Comparison of ENCODE assay signal across 9 cellular contexts in the genomic region with DNA sequence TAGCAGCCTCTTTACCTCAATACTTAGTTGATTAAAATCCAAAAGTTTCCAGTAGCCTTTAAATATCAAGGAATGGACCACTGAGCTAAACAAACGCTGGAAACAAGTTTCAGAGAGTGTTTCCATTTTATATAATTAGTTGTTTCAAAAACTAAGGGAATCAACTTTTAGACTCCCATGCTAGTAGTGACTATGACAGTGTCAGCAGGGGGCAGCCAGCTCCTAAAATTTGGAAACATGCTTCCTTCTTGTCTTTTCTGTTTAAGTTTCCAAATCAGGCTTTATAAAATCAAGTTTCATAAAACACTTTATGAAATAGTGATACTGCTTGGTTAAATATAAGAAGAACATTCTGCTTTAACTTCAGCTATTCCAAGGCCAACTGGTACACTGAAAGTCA.
DNase-seq lines count a peak whose midpoint lies in the region; ATAC-seq, FAIRE-seq and TF ChIP-seq lines count a peak whose summit lies in the region.
"Had no signal": no experiment of that assay in that cellular context is flagged by ENCODE, and none has a peak within 500 bp of the region (broad histone marks: within the 10 kb centered on the region; RNA-seq: fewer than 3 reads in every experiment).

No MANE protein-coding gene starts in this region.

- H3K4me3 ChIP-seq in OCI-LY1 (ENCODE audit: low read depth, low read length, poor library complexity, severe bottlenecking) (no peak overlapping the region), fibroblast of lung (replicated peaks in 1 of 4; ENCODE audit: control extremely low read depth in 1 of 4, insufficient read depth in 1 of 4, low read depth in 3 of 4, low read length in 4 of 4) (no peak overlapping the region), retinal pigment epithelial cell (ENCODE audit: low read length) (no peak overlapping the region)
- no peak overlapping the region for H3K4me3 ChIP-seq in CD4-positive, alpha-beta memory T cell (ENCODE audit: low read length in 2 of 2)

- H3K4me1 ChIP-seq in OCI-LY1 (ENCODE audit: insufficient read depth, low read length, severe bottlenecking) (no peaks in the 10 kb centered on the region), fibroblast of lung (ENCODE audit: control insufficient read depth, extremely low read depth, insufficient read depth, low read length) (no peaks in the 10 kb centered on the region)
- H3K4me1 ChIP-seq in CD4-positive, alpha-beta memory T cell (ENCODE audit: insufficient read depth, low read length), result no peaks in the 10 kb centered on the region

- H3K9ac ChIP-seq in OCI-LY1 (ENCODE audit: low read length) (no peak overlapping the region), fibroblast of lung (ENCODE audit: insufficient read depth, low read length) (no peak overlapping the region)

- H3K9me3 Mint-ChIP-seq in activated CD4-positive, alpha-beta T cell treated with anti-CD3 and anti-CD28 coated beads for 36 hours (ENCODE audit: low read depth), result peaks cover 7% of the 10 kb centered on the region
- H3K9me3 Mint-ChIP-seq in CD4-positive, alpha-beta memory T cell, result peaks cover 0 to 22% (median 11%) of the 10 kb centered on the region in 8 donors

- peak; percentile 60 for TF ChIP-seq CTCF in OCI-LY1 (IDR thresholded peaks at IDR 0.05; ENCODE audit: low read length)
- TF ChIP-seq CTCF in fibroblast of lung (conservative IDR thresholded peaks at IDR 0.05 in 1 of 2, IDR thresholded peaks at IDR 0.05 in 1 of 2; ENCODE audit: low read depth in 1 of 2, low read length in 2 of 2), result peak; percentile 67 to 81
- TF ChIP-seq CTCF in retinal pigment epithelial cell (conservative IDR thresholded peaks at IDR 0.05; ENCODE audit: low read depth, low read length), result peak; percentile 48

- H3K9me3 ChIP-seq in OCI-LY1 (ENCODE audit: low read length) (no peaks in the 10 kb centered on the region), fibroblast of lung (ENCODE audit: control insufficient read depth, insufficient read depth, low read depth, low read length) (no peaks in the 10 kb centered on the region)
- H3K9me3 ChIP-seq in CD4-positive, alpha-beta memory T cell (ENCODE audit: control insufficient read depth in 1 of 2, low read length in 2 of 2), result no peaks in the 10 kb centered on the region

- no peak overlapping the region for H3K27ac Mint-ChIP-seq in activated CD4-positive, alpha-beta T cell treated with anti-CD3 and anti-CD28 coated beads for 36 hours
- H3K27ac Mint-ChIP-seq in CD4-positive, alpha-beta memory T cell, result no peak overlapping the region

- no peak overlapping the region for H3K4me3 Mint-ChIP-seq in activated CD4-positive, alpha-beta T cell treated with anti-CD3 and anti-CD28 coated beads for 36 hours
- H3K4me3 Mint-ChIP-seq in CD4-positive, alpha-beta memory T cell, result no peak overlapping the region
- H3K4me3 Mint-ChIP-seq: CD4-positive, CD25-positive, alpha-beta regulatory T cell had no signal

- no peaks in the 10 kb centered on the region for H3K9me2 ChIP-seq in OCI-LY1 (ENCODE audit: low read depth, low read length)

- H3K4me1 Mint-ChIP-seq in activated CD4-positive, alpha-beta T cell treated with anti-CD3 and anti-CD28 coated beads for 36 hours, result no peaks in the 10 kb centered on the region
- no peaks in the 10 kb centered on the region for H3K4me1 Mint-ChIP-seq in CD4-positive, alpha-beta memory T cell
- H3K4me1 Mint-ChIP-seq: CD4-positive, CD25-positive, alpha-beta regulatory T cell had no signal

- CTCF ChIA-PET in activated CD4-positive, alpha-beta T cell treated with anti-CD3 and anti-CD28 coated beads for 36 hours (lab: Charles Lee), result interaction anchor here (0.7 kb wide), 3 partner anchors 28 to 216 kb away, joined by 3 read pairs; no protein-coding TSS in a partner anchor
- CTCF ChIA-PET in CD4-positive, alpha-beta memory T cell (lab: Charles Lee; ENCODE audit: partially characterized antibody), result no interaction called here

- H3K27me3 Mint-ChIP-seq in activated CD4-positive, alpha-beta T cell treated with anti-CD3 and anti-CD28 coated beads for 36 hours, result no peaks in the 10 kb centered on the region
- H3K27me3 Mint-ChIP-seq in CD4-positive, alpha-beta memory T cell, result no peaks in the 10 kb centered on the region
- H3K27me3 Mint-ChIP-seq: CD4-positive, CD25-positive, alpha-beta regulatory T cell had no signal

- no peaks in the 10 kb centered on the region for H3K36me3 Mint-ChIP-seq in activated CD4-positive, alpha-beta T cell treated with anti-CD3 and anti-CD28 coated beads for 36 hours (ENCODE audit: low read depth)
- no peaks in the 10 kb centered on the region for H3K36me3 Mint-ChIP-seq in CD4-positive, alpha-beta memory T cell
- H3K36me3 Mint-ChIP-seq: CD4-positive, CD25-positive, alpha-beta regulatory T cell had no signal

- no peak for ATAC-seq in activated CD4-positive, alpha-beta T cell treated with anti-CD3 and anti-CD28 coated beads for 36 hours

- H3K79me2 ChIP-seq in OCI-LY1 (ENCODE audit: insufficient read depth, low read length) (no peaks in the 10 kb centered on the region), fibroblast of lung (ENCODE audit: control insufficient read depth, insufficient read depth, low read length) (no peaks in the 10 kb centered on the region)

- no peak overlapping the region for H3K4me2 ChIP-seq in OCI-LY1 (ENCODE audit: low read length)
- no peak overlapping the region for H3K4me2 ChIP-seq in fibroblast of lung (ENCODE audit: extremely low read depth, insufficient read depth, low read length)

- H2AFZ ChIP-seq in OCI-LY1 (ENCODE audit: low read length) (no peak overlapping the region), fibroblast of lung (ENCODE audit: low read length) (no peak overlapping the region)

- H3K27ac ChIP-seq in OCI-LY1 (ENCODE audit: low read depth, low read length, poor library complexity, severe bottlenecking) (no peak overlapping the region), fibroblast of lung (ENCODE audit: insufficient read depth, low read length) (no peak overlapping the region)
- H3K27ac ChIP-seq in CD4-positive, alpha-beta memory T cell (ENCODE audit: low read depth, low read length), result no peak overlapping the region

- H4K20me1 ChIP-seq in OCI-LY1 (ENCODE audit: insufficient read depth, low read length), result no peaks in the 10 kb centered on the region
- H4K20me1 ChIP-seq in fibroblast of lung (ENCODE audit: control insufficient read depth, extremely low read depth, insufficient read depth, low read length), result no peaks in the 10 kb centered on the region

- intact Hi-C loops in activated CD4-positive, alpha-beta T cell treated with anti-CD3 and anti-CD28 coated beads for 36 hours (cut with DNase I, micrococcal nuclease), result no loop called here
- intact Hi-C loops in CD4-positive, alpha-beta memory T cell (cut with micrococcal nuclease), result no loop called here

- H3K27me3 ChIP-seq in OCI-LY1 (ENCODE audit: insufficient read depth, low read length) (no peaks in the 10 kb centered on the region), fibroblast of lung (ENCODE audit: control insufficient read depth, insufficient read depth, low read length) (no peaks in the 10 kb centered on the region)
- no peaks in the 10 kb centered on the region for H3K27me3 ChIP-seq in CD4-positive, alpha-beta memory T cell (ENCODE audit: insufficient read depth, low read length)

- no peaks in the 10 kb centered on the region for H3F3A ChIP-seq in OCI-LY1 (ENCODE audit: insufficient read depth, low read length)

- no peak for FAIRE-seq in HTR-8/SVneo (lab: Jason Lieb, UNC)

- POLR2A ChIA-PET in activated CD4-positive, alpha-beta T cell treated with anti-CD3 and anti-CD28 coated beads for 36 hours (lab: Charles Lee), result no interaction called here
- POLR2A ChIA-PET in CD4-positive, alpha-beta memory T cell (lab: Charles Lee; ENCODE audit: partially characterized antibody), result no interaction called here

- DNase-seq in activated CD4-positive, alpha-beta T cell treated with anti-CD3 and anti-CD28 coated beads for 36 hours, result peak; percentile 10
- no peak for DNase-seq in activated CD4-positive, alpha-beta T cell treated with anti-CD3 and anti-CD28 coated beads, Interleukin-2, amount 50 U/mL, for 48 hours
- DNase-seq in fibroblast of lung (ENCODE audit: low read depth in 2 of 2), result peak in 1 of 2 donors; percentile 85
- no peak for DNase-seq in retinal pigment epithelial cell (ENCODE audit: low read depth)
- no peak for DNase-seq in CD4-positive, alpha-beta memory T cell
- no peak for DNase-seq in HTR-8/SVneo (ENCODE audit: insufficient read length, low spot score)
- no peak for DNase-seq in stimulated activated CD4-positive, alpha-beta T cell treated with anti-CD3 and anti-CD28 coated beads, Interleukin-2, amount 100 ng/mL, for 48 hours
- DNase-seq: CD4-positive, CD25-positive, alpha-beta regulatory T cell had no signal

- H3K36me3 ChIP-seq in OCI-LY1 (ENCODE audit: insufficient read depth, low read length) (no peaks in the 10 kb centered on the region), fibroblast of lung (ENCODE audit: control insufficient read depth, insufficient read depth, low read length) (no peaks in the 10 kb centered on the region)
- no peaks in the 10 kb centered on the region for H3K36me3 ChIP-seq in CD4-positive, alpha-beta memory T cell (ENCODE audit: insufficient read depth, low read length)
